Comparison of ENCODE assay signal across 21 cellular contexts in the genomic region with DNA sequence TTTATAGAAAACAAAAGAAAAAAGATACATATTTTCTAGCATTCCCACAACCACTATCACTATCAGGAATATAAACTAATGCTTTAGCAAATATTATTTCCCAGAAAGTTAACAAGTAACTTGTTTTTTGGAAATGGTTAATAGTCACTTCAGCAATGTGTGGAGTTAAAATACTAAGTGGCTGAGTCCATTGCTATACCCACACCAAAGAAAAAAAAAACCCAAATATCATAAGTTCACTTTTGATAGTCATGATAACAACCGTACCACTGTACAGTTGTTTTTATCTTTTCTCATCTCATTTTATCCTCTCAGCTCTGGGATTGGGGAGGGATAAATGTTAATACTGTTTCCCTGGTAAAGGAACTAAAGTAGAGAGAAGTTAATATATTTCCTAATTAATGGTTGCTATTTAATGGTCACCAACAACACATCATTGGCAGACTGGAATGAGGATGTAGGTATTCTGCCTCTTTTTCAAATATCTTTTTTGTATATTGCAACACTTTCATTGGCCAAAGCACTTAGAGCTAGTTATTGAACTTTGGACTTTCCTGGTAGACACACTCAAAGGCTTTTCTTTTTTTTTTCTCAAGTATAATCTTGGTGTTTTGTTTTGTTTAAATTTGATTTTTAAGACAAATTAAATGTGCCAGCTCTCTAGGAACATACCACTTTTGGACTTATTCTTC. TPM values are rescaled to one million over a fixed set of nuclear protein-coding genes. Genes with fewer than 3 reads are reported as not detected.
DNase-seq lines count a peak whose midpoint lies in the region; ATAC-seq and TF ChIP-seq lines count a peak whose summit lies in the region.
"Had no signal": no experiment of that assay in that cellular context is flagged by ENCODE, and none has a peak within 500 bp of the region (broad histone marks: within the 10 kb centered on the region; RNA-seq: fewer than 3 reads in every experiment).

No MANE protein-coding gene starts in this region.

- H3K27me3 ChIP-seq in right lobe of liver (no peaks in the 10 kb centered on the region), adrenal gland (no peaks in the 10 kb centered on the region)
- H3K27me3 ChIP-seq: breast epithelium, thyroid gland had no signal

- no peak overlapping the region for H3K27ac ChIP-seq in SK-N-MC
- peak overlapping the region in 2 of 3 donors; percentile 30 to 37 for H3K27ac ChIP-seq in right lobe of liver
- H3K27ac ChIP-seq in adrenal gland, result no peak overlapping the region
- H3K27ac ChIP-seq: breast epithelium, thyroid gland had no signal

- TF ChIP-seq POLR2A in right lobe of liver (IDR thresholded peaks at IDR 0.05) (no peak), adrenal gland (IDR thresholded peaks at IDR 0.05) (no peak)

- TF ChIP-seq CTCF in right lobe of liver (IDR thresholded peaks at IDR 0.05) (no peak), adrenal gland (IDR thresholded peaks at IDR 0.05) (no peak)

- no peak overlapping the region for H3K9ac ChIP-seq in SK-N-MC (ENCODE audit: insufficient read length)

- 31% methylated on average over 1 of the region's 1 CpG for WGBS in right lobe of liver (ENCODE audit: insufficient coverage, low coverage, low lambda C conversion rate, missing lambda C conversion rate)
- WGBS in adrenal gland, 4 donors, result 65 to 73% (median 69%) methylated on average over 1 of the region's 1 CpG

- peak; percentile 40 for ATAC-seq in GM21423 (IDR thresholded peaks at IDR 0.05; ENCODE audit: unreplicated experiment)
- peak; percentile 70 to 96 (median 86) for ATAC-seq in right lobe of liver
- no peak for ATAC-seq in HG03469 (IDR thresholded peaks at IDR 0.05; ENCODE audit: unreplicated experiment)
- ATAC-seq in left ventricle myocardium superior, result no peak
- ATAC-seq: activated CD4-positive, CD25-positive, alpha-beta regulatory T cell treated with anti-CD3 and anti-CD28 coated beads, Interleukin-2, amount 50 U/mL, for 24 hours; activated naive CD4-positive, alpha-beta T cell treated with anti-CD3 and anti-CD28 coated beads, Interleukin-2, amount 50 U/mL, for 72 hours; natural killer cell; right cardiac atrium; T-cell had no signal

- DNase-seq in GF-D8 (lab: John Stamatoyannopoulos, UW) (peak; percentile 29), SK-N-MC (ENCODE audit: low read depth, low spot score) (no peak), right lobe of liver (no peak), adrenal gland (no peak), nucleus accumbens (lab: John Stamatoyannopoulos, UW) (no peak), left ventricle myocardium superior (no peak)
- DNase-seq: hippocampal formation; natural killer cell; NCI-H2029; right cardiac atrium; stimulated activated CD4-positive, alpha-beta T cell treated with anti-CD3 and anti-CD28 coated beads, Interleukin-2, amount 100 ng/mL, for 24 hours; stimulated activated CD8-positive, alpha-beta memory T cell treated with anti-CD3 and anti-CD28 coated beads, Interleukin-4, amount 100 ng/mL, for 48 hours; T-cell; thyroid gland had no signal

- H3K9me3 ChIP-seq in SK-N-MC (ENCODE audit: low read depth, low read length), result no peaks in the 10 kb centered on the region
- no peaks in the 10 kb centered on the region for H3K9me3 ChIP-seq in right lobe of liver
- H3K9me3 ChIP-seq in adrenal gland (replicated peaks in 1 of 3), result no peaks in the 10 kb centered on the region
- H3K9me3 ChIP-seq: thyroid gland had no signal

- H3K36me3 ChIP-seq in SK-N-MC (ENCODE audit: insufficient read depth, low read length) (no peaks in the 10 kb centered on the region), right lobe of liver (peaks cover 0 to 9% (median 2%) of the 10 kb centered on the region in 4 donors), adrenal gland (replicated peaks in 1 of 2) (no peaks in the 10 kb centered on the region)
- H3K36me3 ChIP-seq: breast epithelium, thyroid gland had no signal

- H3K4me1 ChIP-seq in right lobe of liver (peaks cover 0 to 18% (median 5%) of the 10 kb centered on the region in 4 donors), adrenal gland (replicated peaks in 1 of 2) (no peaks in the 10 kb centered on the region)
- H3K4me1 ChIP-seq: breast epithelium, thyroid gland had no signal

- H3K4me3 ChIP-seq in SK-N-MC (peak overlapping the region; percentile 21; the same call in 1 of the 2 replicates), right lobe of liver (no peak overlapping the region), adrenal gland (no peak overlapping the region)
- H3K4me3 ChIP-seq: breast epithelium, lung, thyroid gland had no signal

- intact Hi-C loops in right lobe of liver (cut with DNase I) (loop anchor here in 1 of 2 donors (10.0 kb wide), 1 partner anchor 115 kb away; no protein-coding TSS in a partner anchor), adrenal gland (cut with DNase I) (loop anchor here in 1 of 2 donors (10.0 kb wide), 1 partner anchor 115 kb away; no protein-coding TSS in a partner anchor), left ventricle myocardium superior (cut with micrococcal nuclease) (no loop called here)

RNA-seq across cellular contexts. Expression of gene KANSL1L, which starts 18.4 kb away (rescaled TPM):
- total RNA-seq in right lobe of liver (10 to 100 TPM in 3 of 6 experiments, 1 to 10 TPM in 3; 7.1 to 19.1 (median 11.1) TPM), adrenal gland (10 to 100 TPM in 7 of 8 donors, 1 to 10 TPM in 1; 8.5 to 29.2 (median 20.1) TPM), left ventricle myocardium superior (17.4 TPM)
- polyA plus RNA-seq in adrenal gland, result 10 to 100 TPM in 1 of 3 donors, 1 to 10 TPM in 2; 5.4 to 10.7 (median 9.2) TPM

RNA-seq across cellular contexts. Expression of gene ACADL, which starts 35.6 kb away (rescaled TPM):
- total RNA-seq in right lobe of liver (10 to 100 TPM; 13.4 to 30.2 (median 22.3) TPM), adrenal gland (1 to 10 TPM in 4 of 8 donors, under 1 TPM in 4; 0.06 to 2.9 (median 0.98) TPM), left ventricle myocardium superior (0.59 TPM)
- 1 to 10 TPM in 2 of 3 donors, under 1 TPM in 1; 0.64 to 5.4 (median 2.3) TPM for polyA plus RNA-seq in adrenal gland
- total RNA-seq: activated naive CD4-positive, alpha-beta T cell treated with anti-CD3 and anti-CD28 coated beads, Interleukin-2, amount 50 U/mL, for 72 hours; HT1080; natural killer cell; T-cell had no signal

Comparison
In these comparisons a context has a peak if more than half of its experiments do, and no peak if none do; other contexts are left out.
1. ATAC-seq: peak in GM21423 (single experiment) and right lobe of liver (4 of 4); none in HG03469 (single experiment) and left ventricle myocardium superior (single experiment).
2. H3K27ac ChIP-seq: peak in right lobe of liver (2 of 3); none in SK-N-MC (single experiment) and adrenal gland (0 of 5).